In the genomic region with DNA sequence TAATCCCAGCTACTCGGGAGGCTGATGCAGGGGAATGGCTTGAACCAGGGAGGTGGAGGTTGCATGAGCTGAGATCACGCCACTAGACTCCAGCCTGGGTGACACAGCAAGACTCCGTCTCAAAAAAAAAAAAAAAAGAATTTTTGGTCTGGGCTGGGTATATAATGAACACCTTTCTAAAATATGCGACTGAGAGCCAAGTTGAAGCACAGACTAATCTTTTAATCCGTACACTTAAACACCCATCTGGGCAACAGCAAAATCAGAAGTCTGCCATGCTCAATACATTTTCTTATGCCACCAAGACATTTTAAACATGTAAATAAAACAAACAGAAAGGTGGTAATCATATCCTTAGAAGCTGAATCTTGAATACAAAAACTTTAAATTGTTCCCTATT, we compare ENCODE assay signal across 18 cellular contexts.
"Had no signal": no experiment of that assay in that cellular context is flagged by ENCODE, and none has a peak within 500 bp of the region (broad histone marks: within the 10 kb centered on the region; RNA-seq: fewer than 3 reads in every experiment).

No MANE protein-coding gene starts in this region.

- H3K27ac ChIP-seq: SJSA1, SK-N-MC had no signal

- H3K9me3 ChIP-seq: SJSA1 had no signal

- DNase-seq: KBM-7, MV-4-11, NCI-H1048, NCI-H1105, NCI-H1417, NCI-H146, NCI-H1694 treated with DMSO at 0.1 percent for 48 hours, NCI-H1930, NCI-H2081, NCI-H2107, NCI-H2227 treated with DMSO at 0.1 percent for 48 hours, NCI-H526, Right ventricle myocardium superior, RPMI8226, SIG-M5 had no signal

- FAIRE-seq: RCC 7860 had no signal

- H3K4me3 ChIP-seq: SJSA1, SK-N-MC had no signal

- H3K27me3 ChIP-seq: SJSA1 had no signal

- H3K4me1 ChIP-seq: SJSA1 had no signal
